1 cellular context compared by ENCODE assay signal in the genomic region with DNA sequence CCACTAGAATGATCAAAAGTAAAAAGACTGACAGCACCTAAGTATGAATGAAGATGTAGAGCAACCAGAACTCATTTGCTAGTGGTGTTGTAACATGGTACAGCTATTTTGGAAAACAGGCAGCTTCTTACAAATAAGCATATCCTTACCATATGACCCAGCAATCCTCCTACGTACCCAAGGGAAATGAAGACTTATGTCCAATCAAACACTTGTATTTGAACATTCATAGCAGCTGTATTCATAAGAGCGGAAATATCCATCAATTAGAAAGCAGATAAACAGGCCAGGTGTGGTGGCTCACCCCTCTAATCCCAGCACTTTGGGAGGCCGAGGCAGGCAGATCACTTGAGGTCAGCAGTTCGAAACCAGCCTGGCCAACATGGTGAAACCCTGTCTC.
TF ChIP-seq lines count a peak whose summit lies in the region.

No MANE protein-coding gene starts in this region.

TF ChIP-seq in WTC11, 78 proteins besides CTCF, POLR2A, EP300 and RAD21:
- TF ChIP-seq HMGXB4 (CRISPR knock-in tag; IDR thresholded peaks at IDR 0.05) (no peak), NR3C1 (CRISPR knock-in tag; conservative IDR thresholded peaks at IDR 0.05; ENCODE audit: low read depth) (no peak), SOX15 (CRISPR knock-in tag; IDR thresholded peaks at IDR 0.05) (no peak), ATF1 (CRISPR knock-in tag; IDR thresholded peaks at IDR 0.05) (no peak), OVOL2 (CRISPR knock-in tag; IDR thresholded peaks at IDR 0.05; ENCODE audit: borderline replicate concordance) (no peak)
- TF ChIP-seq, protein P1, sequence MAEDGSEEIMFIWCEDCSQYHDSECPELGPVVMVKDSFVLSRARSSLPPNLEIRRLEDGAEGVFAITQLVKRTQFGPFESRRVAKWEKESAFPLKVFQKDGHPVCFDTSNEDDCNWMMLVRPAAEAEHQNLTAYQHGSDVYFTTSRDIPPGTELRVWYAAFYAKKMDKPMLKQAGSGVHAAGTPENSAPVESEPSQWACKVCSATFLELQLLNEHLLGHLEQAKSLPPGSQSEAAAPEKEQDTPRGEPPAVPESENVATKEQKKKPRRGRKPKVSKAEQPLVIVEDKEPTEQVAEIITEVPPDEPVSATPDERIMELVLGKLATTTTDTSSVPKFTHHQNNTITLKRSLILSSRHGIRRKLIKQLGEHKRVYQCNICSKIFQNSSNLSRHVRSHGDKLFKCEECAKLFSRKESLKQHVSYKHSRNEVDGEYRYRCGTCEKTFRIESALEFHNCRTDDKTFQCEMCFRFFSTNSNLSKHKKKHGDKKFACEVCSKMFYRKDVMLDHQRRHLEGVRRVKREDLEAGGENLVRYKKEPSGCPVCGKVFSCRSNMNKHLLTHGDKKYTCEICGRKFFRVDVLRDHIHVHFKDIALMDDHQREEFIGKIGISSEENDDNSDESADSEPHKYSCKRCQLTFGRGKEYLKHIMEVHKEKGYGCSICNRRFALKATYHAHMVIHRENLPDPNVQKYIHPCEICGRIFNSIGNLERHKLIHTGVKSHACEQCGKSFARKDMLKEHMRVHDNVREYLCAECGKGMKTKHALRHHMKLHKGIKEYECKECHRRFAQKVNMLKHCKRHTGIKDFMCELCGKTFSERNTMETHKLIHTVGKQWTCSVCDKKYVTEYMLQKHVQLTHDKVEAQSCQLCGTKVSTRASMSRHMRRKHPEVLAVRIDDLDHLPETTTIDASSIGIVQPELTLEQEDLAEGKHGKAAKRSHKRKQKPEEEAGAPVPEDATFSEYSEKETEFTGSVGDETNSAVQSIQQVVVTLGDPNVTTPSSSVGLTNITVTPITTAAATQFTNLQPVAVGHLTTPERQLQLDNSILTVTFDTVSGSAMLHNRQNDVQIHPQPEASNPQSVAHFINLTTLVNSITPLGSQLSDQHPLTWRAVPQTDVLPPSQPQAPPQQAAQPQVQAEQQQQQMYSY (CRISPR knock-in tag; IDR thresholded peaks at IDR 0.05): no peak
- TF ChIP-seq, protein P2, sequence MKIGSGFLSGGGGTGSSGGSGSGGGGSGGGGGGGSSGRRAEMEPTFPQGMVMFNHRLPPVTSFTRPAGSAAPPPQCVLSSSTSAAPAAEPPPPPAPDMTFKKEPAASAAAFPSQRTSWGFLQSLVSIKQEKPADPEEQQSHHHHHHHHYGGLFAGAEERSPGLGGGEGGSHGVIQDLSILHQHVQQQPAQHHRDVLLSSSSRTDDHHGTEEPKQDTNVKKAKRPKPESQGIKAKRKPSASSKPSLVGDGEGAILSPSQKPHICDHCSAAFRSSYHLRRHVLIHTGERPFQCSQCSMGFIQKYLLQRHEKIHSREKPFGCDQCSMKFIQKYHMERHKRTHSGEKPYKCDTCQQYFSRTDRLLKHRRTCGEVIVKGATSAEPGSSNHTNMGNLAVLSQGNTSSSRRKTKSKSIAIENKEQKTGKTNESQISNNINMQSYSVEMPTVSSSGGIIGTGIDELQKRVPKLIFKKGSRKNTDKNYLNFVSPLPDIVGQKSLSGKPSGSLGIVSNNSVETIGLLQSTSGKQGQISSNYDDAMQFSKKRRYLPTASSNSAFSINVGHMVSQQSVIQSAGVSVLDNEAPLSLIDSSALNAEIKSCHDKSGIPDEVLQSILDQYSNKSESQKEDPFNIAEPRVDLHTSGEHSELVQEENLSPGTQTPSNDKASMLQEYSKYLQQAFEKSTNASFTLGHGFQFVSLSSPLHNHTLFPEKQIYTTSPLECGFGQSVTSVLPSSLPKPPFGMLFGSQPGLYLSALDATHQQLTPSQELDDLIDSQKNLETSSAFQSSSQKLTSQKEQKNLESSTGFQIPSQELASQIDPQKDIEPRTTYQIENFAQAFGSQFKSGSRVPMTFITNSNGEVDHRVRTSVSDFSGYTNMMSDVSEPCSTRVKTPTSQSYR (CRISPR knock-in tag; IDR thresholded peaks at IDR 0.05): no peak
- TF ChIP-seq, protein P3, sequence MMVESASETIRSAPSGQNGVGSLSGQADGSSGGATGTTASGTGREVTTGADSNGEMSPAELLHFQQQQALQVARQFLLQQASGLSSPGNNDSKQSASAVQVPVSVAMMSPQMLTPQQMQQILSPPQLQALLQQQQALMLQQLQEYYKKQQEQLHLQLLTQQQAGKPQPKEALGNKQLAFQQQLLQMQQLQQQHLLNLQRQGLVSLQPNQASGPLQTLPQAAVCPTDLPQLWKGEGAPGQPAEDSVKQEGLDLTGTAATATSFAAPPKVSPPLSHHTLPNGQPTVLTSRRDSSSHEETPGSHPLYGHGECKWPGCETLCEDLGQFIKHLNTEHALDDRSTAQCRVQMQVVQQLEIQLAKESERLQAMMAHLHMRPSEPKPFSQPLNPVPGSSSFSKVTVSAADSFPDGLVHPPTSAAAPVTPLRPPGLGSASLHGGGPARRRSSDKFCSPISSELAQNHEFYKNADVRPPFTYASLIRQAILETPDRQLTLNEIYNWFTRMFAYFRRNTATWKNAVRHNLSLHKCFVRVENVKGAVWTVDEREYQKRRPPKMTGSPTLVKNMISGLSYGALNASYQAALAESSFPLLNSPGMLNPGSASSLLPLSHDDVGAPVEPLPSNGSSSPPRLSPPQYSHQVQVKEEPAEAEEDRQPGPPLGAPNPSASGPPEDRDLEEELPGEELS (CRISPR knock-in tag; IDR thresholded peaks at IDR 0.05): no peak
- TF ChIP-seq, protein P4, sequence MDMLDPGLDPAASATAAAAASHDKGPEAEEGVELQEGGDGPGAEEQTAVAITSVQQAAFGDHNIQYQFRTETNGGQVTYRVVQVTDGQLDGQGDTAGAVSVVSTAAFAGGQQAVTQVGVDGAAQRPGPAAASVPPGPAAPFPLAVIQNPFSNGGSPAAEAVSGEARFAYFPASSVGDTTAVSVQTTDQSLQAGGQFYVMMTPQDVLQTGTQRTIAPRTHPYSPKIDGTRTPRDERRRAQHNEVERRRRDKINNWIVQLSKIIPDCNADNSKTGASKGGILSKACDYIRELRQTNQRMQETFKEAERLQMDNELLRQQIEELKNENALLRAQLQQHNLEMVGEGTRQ (CRISPR knock-in tag; IDR thresholded peaks at IDR 0.05): no peak
